1 cellular context compared by ENCODE assay signal in the genomic region with DNA sequence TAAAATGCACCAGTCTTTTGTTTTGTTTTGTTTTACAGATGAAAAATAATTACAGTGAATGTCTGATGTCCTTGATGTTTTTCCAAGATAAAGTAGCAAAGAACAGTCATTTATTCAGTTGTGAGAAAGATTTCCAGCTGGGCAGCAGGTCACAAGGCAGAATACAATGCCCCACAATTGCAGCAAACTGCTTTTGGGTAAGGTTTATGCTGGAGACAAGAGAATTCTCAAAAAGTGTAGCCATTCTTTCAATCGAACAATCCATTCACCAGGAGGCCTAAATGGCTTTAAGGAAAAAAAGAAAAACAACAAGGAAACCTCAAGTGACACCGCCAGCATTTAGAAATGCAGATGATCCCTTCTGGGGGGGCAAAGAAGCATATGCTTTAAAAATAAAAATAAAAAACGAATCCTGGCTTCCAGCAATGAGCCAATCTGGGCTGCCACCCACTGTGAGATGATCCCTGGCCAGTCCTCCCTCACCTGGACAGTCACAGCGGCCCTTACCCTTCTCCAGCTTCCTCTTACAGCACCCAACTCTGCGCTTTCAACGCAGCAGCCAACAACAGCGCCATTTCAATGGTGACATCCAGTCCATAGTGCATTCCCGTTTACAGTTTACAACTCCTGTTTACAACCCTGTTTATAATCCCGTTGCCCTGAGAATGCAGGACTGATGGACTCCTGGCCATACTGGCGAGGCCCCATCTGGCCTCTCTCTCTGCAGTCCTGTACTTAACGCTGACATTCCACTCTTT.
TF ChIP-seq lines count a peak whose summit lies in the region.

No MANE protein-coding gene starts in this region.

TF ChIP-seq in SK-N-SH treated with all-trans-retinoic acid at 6 μM for 48 hours, 23 proteins besides CTCF, POLR2A, EP300 and RAD21 (continued from another document):
- TF ChIP-seq, protein P1, sequence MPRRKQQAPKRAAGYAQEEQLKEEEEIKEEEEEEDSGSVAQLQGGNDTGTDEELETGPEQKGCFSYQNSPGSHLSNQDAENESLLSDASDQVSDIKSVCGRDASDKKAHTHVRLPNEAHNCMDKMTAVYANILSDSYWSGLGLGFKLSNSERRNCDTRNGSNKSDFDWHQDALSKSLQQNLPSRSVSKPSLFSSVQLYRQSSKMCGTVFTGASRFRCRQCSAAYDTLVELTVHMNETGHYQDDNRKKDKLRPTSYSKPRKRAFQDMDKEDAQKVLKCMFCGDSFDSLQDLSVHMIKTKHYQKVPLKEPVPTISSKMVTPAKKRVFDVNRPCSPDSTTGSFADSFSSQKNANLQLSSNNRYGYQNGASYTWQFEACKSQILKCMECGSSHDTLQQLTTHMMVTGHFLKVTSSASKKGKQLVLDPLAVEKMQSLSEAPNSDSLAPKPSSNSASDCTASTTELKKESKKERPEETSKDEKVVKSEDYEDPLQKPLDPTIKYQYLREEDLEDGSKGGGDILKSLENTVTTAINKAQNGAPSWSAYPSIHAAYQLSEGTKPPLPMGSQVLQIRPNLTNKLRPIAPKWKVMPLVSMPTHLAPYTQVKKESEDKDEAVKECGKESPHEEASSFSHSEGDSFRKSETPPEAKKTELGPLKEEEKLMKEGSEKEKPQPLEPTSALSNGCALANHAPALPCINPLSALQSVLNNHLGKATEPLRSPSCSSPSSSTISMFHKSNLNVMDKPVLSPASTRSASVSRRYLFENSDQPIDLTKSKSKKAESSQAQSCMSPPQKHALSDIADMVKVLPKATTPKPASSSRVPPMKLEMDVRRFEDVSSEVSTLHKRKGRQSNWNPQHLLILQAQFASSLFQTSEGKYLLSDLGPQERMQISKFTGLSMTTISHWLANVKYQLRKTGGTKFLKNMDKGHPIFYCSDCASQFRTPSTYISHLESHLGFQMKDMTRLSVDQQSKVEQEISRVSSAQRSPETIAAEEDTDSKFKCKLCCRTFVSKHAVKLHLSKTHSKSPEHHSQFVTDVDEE (CRISPR knock-in tag; IDR thresholded peaks at IDR 0.05) = no peak
- TF ChIP-seq ZFP3 (CRISPR knock-in tag; IDR thresholded peaks at IDR 0.05) = no peak
- TF ChIP-seq ESRRG (CRISPR knock-in tag; IDR thresholded peaks at IDR 0.05) = no peak
